In the genomic region with DNA sequence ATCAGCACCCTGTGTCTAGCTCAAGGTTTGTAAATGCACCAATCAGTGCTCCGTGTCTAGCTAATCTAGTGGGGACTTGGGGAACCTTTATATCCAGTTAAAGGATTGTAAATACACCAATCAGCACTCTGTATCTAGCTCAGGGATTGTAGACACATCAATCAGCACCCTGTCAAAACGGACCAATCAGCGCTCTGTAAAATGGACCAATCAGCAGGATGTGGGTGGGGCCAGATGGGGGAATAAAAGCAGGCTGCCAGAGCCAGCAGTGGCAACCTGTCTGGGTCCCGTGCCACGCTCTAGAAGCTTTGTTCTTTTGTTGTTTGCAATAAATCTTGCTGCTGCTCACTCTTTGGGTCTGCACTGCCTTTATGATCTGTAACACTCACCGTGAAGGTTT, we compare ENCODE assay signal across 7 cellular contexts. TPM values are rescaled to one million over a fixed set of nuclear protein-coding genes. Genes with fewer than 3 reads are reported as not detected.
DNase-seq lines count a peak whose midpoint lies in the region; ATAC-seq and TF ChIP-seq lines count a peak whose summit lies in the region.
"Not testable (repeated sequence)": the region's sequence is repeated elsewhere in the genome, so short reads cannot be mapped to it uniquely, and the experiment has no call there.

No MANE protein-coding gene starts in this region.

- intact Hi-C loops in OCI-LY7 (cut with micrococcal nuclease; ENCODE audit: unreplicated experiment), result loop anchor here (5.0 kb wide), 1 partner anchor 434 kb away; no protein-coding TSS in a partner anchor
- intact Hi-C loops in activated naive CD4-positive, alpha-beta T cell treated with anti-CD3 and anti-CD28 coated beads for 36 hours (cut with micrococcal nuclease), result not testable (repeated sequence)

- not testable (repeated sequence) for TF ChIP-seq CTCF in OCI-LY7 (conservative IDR thresholded peaks at IDR 0.05; ENCODE audit: low read length)

- H3K4me1 Mint-ChIP-seq in activated CD4-positive, alpha-beta T cell treated with anti-CD3 and anti-CD28 coated beads, Interleukin-2, amount 10 ng/mL, durations not matched to agents 7 days and 5 days, result peaks cover 35% of the 10 kb centered on the region
- H3K4me1 Mint-ChIP-seq in activated naive CD4-positive, alpha-beta T cell treated with anti-CD3 and anti-CD28 coated beads for 36 hours (ENCODE audit: low read depth), result peaks cover 34% of the 10 kb centered on the region
- H3K4me1 Mint-ChIP-seq in central memory CD8-positive, alpha-beta T cell, result peaks cover 33% of the 10 kb centered on the region
- peaks cover 17 to 23% of the 10 kb centered on the region in 2 donors for H3K4me1 Mint-ChIP-seq in natural killer cell treated with Interleukin-12 subunit alpha and Interleukin-12 subunit beta and Interleukin-15 and Interleukin-18, amount 100 ng/mL, for 72 hours (ENCODE audit: low read depth in 2 of 2)
- H3K4me1 Mint-ChIP-seq in stimulated activated memory B cell treated with anti-CD40 and anti-IgM and Interleukin-4, amounts not matched to agents 10 μg/mL and 1 μg/mL and 100 μg/mL, for 72 hours, result not testable (repeated sequence)

- not testable (repeated sequence) for H3K27ac ChIP-seq in OCI-LY7 (ENCODE audit: low read depth, low read length, poor library complexity, severe bottlenecking)

- CTCF ChIA-PET in OCI-LY7 (lab: Charles Lee; ENCODE audit: unreplicated experiment), result interaction anchor here (0.6 to 1.1 kb wide), 2 partner anchors 8 to 84 kb away, joined by 3 read pairs; no protein-coding TSS in a partner anchor
- CTCF ChIA-PET in activated CD4-positive, alpha-beta T cell treated with anti-CD3 and anti-CD28 coated beads, Interleukin-2, amount 10 ng/mL, durations not matched to agents 7 days and 5 days (lab: Charles Lee), result interaction anchor here (0.9 to 1.5 kb wide), 2 partner anchors 16 to 125 kb away, joined by 3 to 6 read pairs; partner anchors contain the start of gene SEC24B
- CTCF ChIA-PET in activated naive CD4-positive, alpha-beta T cell treated with anti-CD3 and anti-CD28 coated beads for 36 hours (lab: Charles Lee), result interaction anchor here (0.7 to 1.9 kb wide), 3 partner anchors 16 to 60 kb away, joined by 3 to 4 read pairs (median 4); no protein-coding TSS in a partner anchor

- not testable (repeated sequence) for BruUV-seq in OCI-LY7 (replicated peaks; lab: Mats Ljungman, UMichigan)

- H3K4me2 ChIP-seq in OCI-LY7 (ENCODE audit: low read length), result not testable (repeated sequence)

- H3K9me3 Mint-ChIP-seq in activated CD4-positive, alpha-beta T cell treated with anti-CD3 and anti-CD28 coated beads, Interleukin-2, amount 10 ng/mL, durations not matched to agents 7 days and 5 days; activated naive CD4-positive, alpha-beta T cell treated with anti-CD3 and anti-CD28 coated beads for 36 hours; central memory CD8-positive, alpha-beta T cell; natural killer cell treated with Interleukin-12 subunit alpha and Interleukin-12 subunit beta and Interleukin-15 and Interleukin-18, amount 100 ng/mL, for 72 hours; stimulated activated memory B cell treated with anti-CD40 and anti-IgM and Interleukin-4, amounts not matched to agents 10 μg/mL and 1 μg/mL and 100 μg/mL, for 72 hours: not testable (repeated sequence)

- H3K4me3 Mint-ChIP-seq in activated CD4-positive, alpha-beta T cell treated with anti-CD3 and anti-CD28 coated beads, Interleukin-2, amount 10 ng/mL, durations not matched to agents 7 days and 5 days, result peak overlapping the region; percentile 59
- peak overlapping the region; percentile 88 for H3K4me3 Mint-ChIP-seq in activated naive CD4-positive, alpha-beta T cell treated with anti-CD3 and anti-CD28 coated beads for 36 hours
- peak overlapping the region; percentile 82 for H3K4me3 Mint-ChIP-seq in central memory CD8-positive, alpha-beta T cell
- H3K4me3 Mint-ChIP-seq in natural killer cell treated with Interleukin-12 subunit alpha and Interleukin-12 subunit beta and Interleukin-15 and Interleukin-18, amount 100 ng/mL, for 72 hours, result peak overlapping the region; percentile 12
- not testable (repeated sequence) for H3K4me3 Mint-ChIP-seq in stimulated activated memory B cell treated with anti-CD40 and anti-IgM and Interleukin-4, amounts not matched to agents 10 μg/mL and 1 μg/mL and 100 μg/mL, for 72 hours

- ATAC-seq in central memory CD8-positive, alpha-beta T cell (replicated peaks; ENCODE audit: extremely low read depth, poor library complexity, severe bottlenecking); natural killer cell treated with Interleukin-12 subunit alpha and Interleukin-12 subunit beta and Interleukin-15 and Interleukin-18, amount 100 ng/mL, for 72 hours; stimulated activated memory B cell treated with anti-CD40 and anti-IgM and Interleukin-4, amounts not matched to agents 10 μg/mL and 1 μg/mL and 100 μg/mL, for 72 hours: not testable (repeated sequence)

- H4K20me1 ChIP-seq in OCI-LY7 (ENCODE audit: insufficient read depth, low read length), result peaks cover 12% of the 10 kb centered on the region; the same call in 1 of the 2 replicates

- POLR2A ChIA-PET in OCI-LY7 (lab: Charles Lee), result interaction anchor here (1.3 kb wide), 2 partner anchors 11 to 33 kb away, joined by 3 to 7 read pairs; no protein-coding TSS in a partner anchor
- POLR2A ChIA-PET in activated CD4-positive, alpha-beta T cell treated with anti-CD3 and anti-CD28 coated beads, Interleukin-2, amount 10 ng/mL, durations not matched to agents 7 days and 5 days (lab: Charles Lee), result not testable (repeated sequence)

- not testable (repeated sequence) for H3K9me2 ChIP-seq in OCI-LY7 (ENCODE audit: insufficient read depth, low read length)

- DNase-seq in DMS53 (lab: John Stamatoyannopoulos, UW), result peak; percentile 4
- peak; percentile 18 for DNase-seq in OCI-LY7 (ENCODE audit: low spot score)
- peak; percentile 32 for DNase-seq in activated CD4-positive, alpha-beta T cell treated with anti-CD3 and anti-CD28 coated beads, Interleukin-2, amount 10 ng/mL, durations not matched to agents 7 days and 5 days
- peak; percentile 45 for DNase-seq in activated naive CD4-positive, alpha-beta T cell treated with anti-CD3 and anti-CD28 coated beads for 36 hours
- DNase-seq in central memory CD8-positive, alpha-beta T cell (ENCODE audit: low spot score in 2 of 2); natural killer cell treated with Interleukin-12 subunit alpha and Interleukin-12 subunit beta and Interleukin-15 and Interleukin-18, amount 100 ng/mL, for 72 hours (ENCODE audit: low spot score): not testable (repeated sequence)

- peaks cover 36% of the 10 kb centered on the region for H3K36me3 Mint-ChIP-seq in activated CD4-positive, alpha-beta T cell treated with anti-CD3 and anti-CD28 coated beads, Interleukin-2, amount 10 ng/mL, durations not matched to agents 7 days and 5 days (ENCODE audit: low read depth)
- H3K36me3 Mint-ChIP-seq in activated naive CD4-positive, alpha-beta T cell treated with anti-CD3 and anti-CD28 coated beads for 36 hours (ENCODE audit: low read depth), result peaks cover 23% of the 10 kb centered on the region
- H3K36me3 Mint-ChIP-seq in central memory CD8-positive, alpha-beta T cell (ENCODE audit: insufficient read depth), result peaks cover 33% of the 10 kb centered on the region
- H3K36me3 Mint-ChIP-seq in natural killer cell treated with Interleukin-12 subunit alpha and Interleukin-12 subunit beta and Interleukin-15 and Interleukin-18, amount 100 ng/mL, for 72 hours; stimulated activated memory B cell treated with anti-CD40 and anti-IgM and Interleukin-4, amounts not matched to agents 10 μg/mL and 1 μg/mL and 100 μg/mL, for 72 hours: not testable (repeated sequence)

- H2AFZ ChIP-seq in OCI-LY7 (ENCODE audit: low read length), result not testable (repeated sequence)

- H3K27me3 Mint-ChIP-seq in activated CD4-positive, alpha-beta T cell treated with anti-CD3 and anti-CD28 coated beads, Interleukin-2, amount 10 ng/mL, durations not matched to agents 7 days and 5 days; activated naive CD4-positive, alpha-beta T cell treated with anti-CD3 and anti-CD28 coated beads for 36 hours (ENCODE audit: low read depth); central memory CD8-positive, alpha-beta T cell; natural killer cell treated with Interleukin-12 subunit alpha and Interleukin-12 subunit beta and Interleukin-15 and Interleukin-18, amount 100 ng/mL, for 72 hours; stimulated activated memory B cell treated with anti-CD40 and anti-IgM and Interleukin-4, amounts not matched to agents 10 μg/mL and 1 μg/mL and 100 μg/mL, for 72 hours: not testable (repeated sequence)

- H3K4me3 ChIP-seq in OCI-LY7 (ENCODE audit: low read depth, low read length, poor library complexity, severe bottlenecking), result not testable (repeated sequence)

- peaks cover 27% of the 10 kb centered on the region for H3K4me1 ChIP-seq in OCI-LY7 (ENCODE audit: insufficient read depth, low read length, poor library complexity, severe bottlenecking)

- not testable (repeated sequence) for H3K9me3 ChIP-seq in OCI-LY7 (ENCODE audit: low read length)

- H3K27ac Mint-ChIP-seq in activated CD4-positive, alpha-beta T cell treated with anti-CD3 and anti-CD28 coated beads, Interleukin-2, amount 10 ng/mL, durations not matched to agents 7 days and 5 days, result peak overlapping the region; percentile 100
- not testable (repeated sequence) for H3K27ac Mint-ChIP-seq in activated naive CD4-positive, alpha-beta T cell treated with anti-CD3 and anti-CD28 coated beads for 36 hours; natural killer cell treated with Interleukin-12 subunit alpha and Interleukin-12 subunit beta and Interleukin-15 and Interleukin-18, amount 100 ng/mL, for 72 hours
- peak overlapping the region; percentile 94 for H3K27ac Mint-ChIP-seq in central memory CD8-positive, alpha-beta T cell (ENCODE audit: low read depth)
- H3K27ac Mint-ChIP-seq in stimulated activated memory B cell treated with anti-CD40 and anti-IgM and Interleukin-4, amounts not matched to agents 10 μg/mL and 1 μg/mL and 100 μg/mL, for 72 hours, result peak overlapping the region; percentile 90

- not testable (repeated sequence) for H3K36me3 ChIP-seq in OCI-LY7 (ENCODE audit: insufficient read depth, low read length)

- peaks cover 23% of the 10 kb centered on the region for H3K79me2 ChIP-seq in OCI-LY7 (ENCODE audit: insufficient read depth, low read depth, low read length)

RNA-seq across cellular contexts. Expression of gene MCUB, which starts 2.0 kb away (rescaled TPM):
- total RNA-seq in OCI-LY7 (2014; rRNA removed; shearing (Covaris generic)), result 39.1 and 40.3 TPM in 2 replicates
- 64.4 and 67.8 TPM in 2 replicates for total RNA-seq in OCI-LY7 (2022)
- total RNA-seq in activated CD4-positive, alpha-beta T cell treated with anti-CD3 and anti-CD28 coated beads, Interleukin-2, amount 10 ng/mL, durations not matched to agents 7 days and 5 days, result 100 to 1,000 TPM; 132 to 141 TPM
- total RNA-seq in activated naive CD4-positive, alpha-beta T cell treated with anti-CD3 and anti-CD28 coated beads for 36 hours, result 10 to 100 TPM; 69.1 to 71.8 TPM
- 10 to 100 TPM; 13.0 to 21.8 TPM for total RNA-seq in natural killer cell treated with Interleukin-12 subunit alpha and Interleukin-12 subunit beta and Interleukin-15 and Interleukin-18, amount 100 ng/mL, for 72 hours
